Comparison of ENCODE assay signal across 2 cellular contexts in the genomic region with DNA sequence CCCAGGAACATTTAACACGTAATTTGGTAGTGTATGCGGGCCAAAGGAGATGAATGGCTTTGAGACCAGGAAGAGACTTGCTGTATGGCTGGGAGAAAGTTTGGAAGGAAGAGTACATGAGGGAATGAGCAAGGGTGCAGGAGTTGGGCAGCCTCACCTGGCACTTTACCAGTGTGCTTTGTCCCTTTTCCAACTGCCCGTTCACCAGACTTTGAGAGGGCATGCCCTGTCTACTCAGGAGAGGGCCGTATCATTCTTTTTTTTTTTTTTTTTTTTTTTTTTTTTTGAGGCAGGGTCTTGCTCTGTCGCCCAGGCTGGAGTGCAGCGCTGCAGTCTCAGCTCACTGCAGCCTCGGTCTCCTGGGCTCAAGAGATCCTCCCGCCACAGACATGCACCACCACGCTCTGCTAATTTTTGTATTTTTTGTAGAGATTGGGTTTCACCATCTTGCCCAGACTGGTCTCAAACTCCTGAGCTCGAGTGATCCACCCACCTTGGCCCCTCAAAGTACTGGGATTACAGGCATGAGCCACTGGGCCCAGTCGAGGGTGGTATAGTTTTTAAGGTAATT.
TF ChIP-seq lines count a peak whose summit lies in the region.

No MANE protein-coding gene starts in this region.

TF ChIP-seq in A549, 52 proteins besides CTCF, POLR2A, EP300 and RAD21 (continued from another document):
- TF ChIP-seq, protein P1, sequence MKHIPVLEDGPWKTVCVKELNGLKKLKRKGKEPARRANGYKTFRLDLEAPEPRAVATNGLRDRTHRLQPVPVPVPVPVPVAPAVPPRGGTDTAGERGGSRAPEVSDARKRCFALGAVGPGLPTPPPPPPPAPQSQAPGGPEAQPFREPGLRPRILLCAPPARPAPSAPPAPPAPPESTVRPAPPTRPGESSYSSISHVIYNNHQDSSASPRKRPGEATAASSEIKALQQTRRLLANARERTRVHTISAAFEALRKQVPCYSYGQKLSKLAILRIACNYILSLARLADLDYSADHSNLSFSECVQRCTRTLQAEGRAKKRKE (CRISPR knock-in tag; IDR thresholded peaks at IDR 0.05; ENCODE audit: low read depth), result no peak
- TF ChIP-seq TFCP2L1 (CRISPR knock-in tag; IDR thresholded peaks at IDR 0.05) (no peak), BCL3 (IDR thresholded peaks at IDR 0.05) (no peak), ZFP36 (IDR thresholded peaks at IDR 0.05; ENCODE audit: borderline replicate concordance, partially characterized antibody) (no peak)
- TF ChIP-seq, protein P2, sequence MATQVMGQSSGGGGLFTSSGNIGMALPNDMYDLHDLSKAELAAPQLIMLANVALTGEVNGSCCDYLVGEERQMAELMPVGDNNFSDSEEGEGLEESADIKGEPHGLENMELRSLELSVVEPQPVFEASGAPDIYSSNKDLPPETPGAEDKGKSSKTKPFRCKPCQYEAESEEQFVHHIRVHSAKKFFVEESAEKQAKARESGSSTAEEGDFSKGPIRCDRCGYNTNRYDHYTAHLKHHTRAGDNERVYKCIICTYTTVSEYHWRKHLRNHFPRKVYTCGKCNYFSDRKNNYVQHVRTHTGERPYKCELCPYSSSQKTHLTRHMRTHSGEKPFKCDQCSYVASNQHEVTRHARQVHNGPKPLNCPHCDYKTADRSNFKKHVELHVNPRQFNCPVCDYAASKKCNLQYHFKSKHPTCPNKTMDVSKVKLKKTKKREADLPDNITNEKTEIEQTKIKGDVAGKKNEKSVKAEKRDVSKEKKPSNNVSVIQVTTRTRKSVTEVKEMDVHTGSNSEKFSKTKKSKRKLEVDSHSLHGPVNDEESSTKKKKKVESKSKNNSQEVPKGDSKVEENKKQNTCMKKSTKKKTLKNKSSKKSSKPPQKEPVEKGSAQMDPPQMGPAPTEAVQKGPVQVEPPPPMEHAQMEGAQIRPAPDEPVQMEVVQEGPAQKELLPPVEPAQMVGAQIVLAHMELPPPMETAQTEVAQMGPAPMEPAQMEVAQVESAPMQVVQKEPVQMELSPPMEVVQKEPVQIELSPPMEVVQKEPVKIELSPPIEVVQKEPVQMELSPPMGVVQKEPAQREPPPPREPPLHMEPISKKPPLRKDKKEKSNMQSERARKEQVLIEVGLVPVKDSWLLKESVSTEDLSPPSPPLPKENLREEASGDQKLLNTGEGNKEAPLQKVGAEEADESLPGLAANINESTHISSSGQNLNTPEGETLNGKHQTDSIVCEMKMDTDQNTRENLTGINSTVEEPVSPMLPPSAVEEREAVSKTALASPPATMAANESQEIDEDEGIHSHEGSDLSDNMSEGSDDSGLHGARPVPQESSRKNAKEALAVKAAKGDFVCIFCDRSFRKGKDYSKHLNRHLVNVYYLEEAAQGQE (IDR thresholded peaks at IDR 0.05), result no peak
TF ChIP-seq in A549: peak in this region for 0.

TF ChIP-seq in HEK293, 187 proteins besides CTCF, POLR2A, EP300 and RAD21 (continued from another document):
- TF ChIP-seq PRDM10 (tag by site-specific recombination; IDR thresholded peaks at IDR 0.05), result 0 out of 2 replicates have a peak, but pooled peaks have one; percentile 7
